In the genomic region with DNA sequence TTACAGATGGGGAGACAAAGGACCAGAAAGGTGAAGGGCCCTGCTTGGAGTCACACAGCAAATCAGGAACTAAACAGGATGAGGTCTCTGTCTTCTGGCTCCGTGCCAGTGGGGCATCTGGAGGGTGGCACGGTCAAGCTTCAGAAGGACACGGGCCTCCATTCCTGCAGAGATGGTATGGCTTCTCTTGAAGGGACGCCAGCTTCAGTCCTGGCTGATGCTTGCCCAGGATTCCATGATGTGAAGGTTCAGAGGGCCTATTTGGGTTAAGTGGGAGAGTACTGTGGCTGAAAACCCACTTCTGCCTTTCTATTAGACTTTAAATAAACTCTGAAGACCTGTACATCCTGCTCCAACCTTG, we compare ENCODE assay signal across 18 cellular contexts. TPM values are rescaled to one million over a fixed set of nuclear protein-coding genes. Genes with fewer than 3 reads are reported as not detected.
DNase-seq lines count a peak whose midpoint lies in the region; ATAC-seq, FAIRE-seq and TF ChIP-seq lines count a peak whose summit lies in the region.
"Had no signal": no experiment of that assay in that cellular context is flagged by ENCODE, and none has a peak within 500 bp of the region (broad histone marks: within the 10 kb centered on the region; RNA-seq: fewer than 3 reads in every experiment).

No MANE protein-coding gene starts in this region.

- H3K9me3 ChIP-seq in kidney (ENCODE audit: control insufficient read depth in 1 of 2, low read length in 2 of 2), result peaks cover 0 to 3% of the 10 kb centered on the region in 2 donors
- H3K9me3 ChIP-seq: Caco-2 had no signal

- H3K9ac ChIP-seq in kidney (ENCODE audit: low read length in 2 of 2), result no peak overlapping the region
- H3K9ac ChIP-seq: BLaER1 had no signal

- intact Hi-C loops in cardiac septum (cut with DNase I) (no loop called here), left ventricle myocardium superior (cut with micrococcal nuclease) (loop anchor here (10.0 kb wide), 1 partner anchor 691 kb away; no protein-coding TSS in a partner anchor), kidney (cut with DNase I) (no loop called here), posterior vena cava (cut with DNase I) (no loop called here)

- no peaks in the 10 kb centered on the region for H3K4me1 ChIP-seq in kidney (ENCODE audit: control insufficient read depth in 1 of 2, insufficient read depth in 1 of 2, low read depth in 1 of 2, low read length in 2 of 2)
- H3K4me1 ChIP-seq: Caco-2 had no signal

- POLR2A ChIA-PET in GM10248 (lab: Yijun Ruan, JAX), result no interaction called here

- H3K27ac ChIP-seq in kidney (ENCODE audit: low read depth in 2 of 2, low read length in 2 of 2), result no peak overlapping the region
- H3K27ac ChIP-seq: BLaER1 had no signal

- no peak for ATAC-seq in left ventricle myocardium superior
- ATAC-seq in HG02840 (IDR thresholded peaks at IDR 0.05; ENCODE audit: low FRiP score, unreplicated experiment), result no peak

- FAIRE-seq in kidney (lab: Jason Lieb, UNC), result no peak
- FAIRE-seq: HTR-8/SVneo had no signal

- TF ChIP-seq CTCF in kidney (IDR thresholded peaks at IDR 0.05; ENCODE audit: borderline replicate concordance, extremely low read depth, insufficient read depth) (no peak), GM10248 (IDR thresholded peaks at IDR 0.05; ENCODE audit: control extremely low read depth, extremely low read depth, low read depth, missing control alignments) (no peak)

- peak; percentile 35 for DNase-seq in cardiac septum (ENCODE audit: low spot score)
- DNase-seq in left ventricle myocardium superior, result no peak
- DNase-seq in kidney, result peak; percentile 34
- peak; percentile 61 for DNase-seq in posterior vena cava (ENCODE audit: low spot score)
- DNase-seq in GM10248 (ENCODE audit: extremely low spot score), result no peak
- DNase-seq in HuH-7 (ENCODE audit: low spot score), result no peak
- DNase-seq: 8988T, AML-193, Caco-2, DND-41, GDM1, HCEC 1CT, HFFc6 had no signal

- H3K4me3 ChIP-seq in kidney (ENCODE audit: low read length in 2 of 2), result no peak overlapping the region
- H3K4me3 ChIP-seq: BLaER1 had no signal

- CTCF ChIA-PET in GM10248 (lab: Yijun Ruan, JAX), result no interaction called here

- no peaks in the 10 kb centered on the region for H3K36me3 ChIP-seq in kidney (ENCODE audit: control insufficient read depth in 1 of 2, insufficient read depth in 2 of 2, low read length in 2 of 2)
- H3K36me3 ChIP-seq: BLaER1 had no signal

RNA-seq across cellular contexts. Expression of a gene that starts 6.1 kb away (rescaled TPM):
- total RNA-seq in cardiac septum, result 52.5 TPM
- 36.0 TPM for total RNA-seq in left ventricle myocardium superior
- 82.6 TPM for total RNA-seq in kidney
- 168 TPM for polyA plus RNA-seq in kidney (ENCODE audit: insufficient read depth, low read depth, low replicate concordance)
- 10 to 100 TPM; 45.5 to 54.1 TPM for total RNA-seq in posterior vena cava
- total RNA-seq: Caco-2; CD8-positive, alpha-beta memory T cell; H4; HFFc6 had no signal
- polyA plus RNA-seq: CD8-positive, alpha-beta memory T cell had no signal

RNA-seq across cellular contexts. Expression of a gene that starts 52.2 kb away (rescaled TPM):
- total RNA-seq in cardiac septum (61.4 TPM), left ventricle myocardium superior (83.0 TPM), kidney (67.8 TPM), posterior vena cava (10 to 100 TPM; 32.5 to 35.1 TPM)
- polyA plus RNA-seq in kidney (ENCODE audit: insufficient read depth, low read depth, low replicate concordance), result 45.7 TPM

Comparison
In these comparisons a context has a peak if more than half of its experiments do, and no peak if none do; other contexts are left out.
1. DNase-seq: peak in cardiac septum (single experiment), kidney (single experiment) and posterior vena cava (single experiment); none in left ventricle myocardium superior (single experiment), GM10248 (single experiment) and HuH-7 (single experiment).